In genomic region chr11:66344550-66345315, GRCh38 we compare ENCODE assay signal across 1 cellular context.
TF ChIP-seq lines count a peak whose summit lies in the region.

Gene BRMS1 (minus strand): TSS chr11:66345104. CDS start chr11:66342234, 2,870 bp downstream.

TF ChIP-seq in GM12878, 131 proteins besides CTCF, POLR2A, EP300 and RAD21 (continued from another document):
- TF ChIP-seq DPF2 (IDR thresholded peaks at IDR 0.05) = no peak
- TF ChIP-seq SMAD1 (IDR thresholded peaks at IDR 0.05; ENCODE audit: low read depth, partially characterized antibody) = no peak
- TF ChIP-seq PKNOX1 (IDR thresholded peaks at IDR 0.05) = 0 out of 2 replicates have a peak, but pooled peaks have one; percentile 17
- TF ChIP-seq RFX5 (IDR thresholded peaks at IDR 0.05; ENCODE audit: low read depth, low read length) = peak; percentile 48; the same call in 1 of the 2 replicates
- TF ChIP-seq POLR2AphosphoS5 (IDR thresholded peaks at IDR 0.05; ENCODE audit: low read length) = peak; percentile 94
